ENCODE assay signal across 8 cellular contexts in genomic region chr2:53970095-53970897, GRCh38. TPM values are rescaled to one million over a fixed set of nuclear protein-coding genes. Genes with fewer than 3 reads are reported as not detected.
DNase-seq lines count a peak whose midpoint lies in the region; ATAC-seq and TF ChIP-seq lines count a peak whose summit lies in the region.

No MANE protein-coding gene starts in this region.

- no peaks in the 10 kb centered on the region for H3K9me3 ChIP-seq in BE2C
- H3K9me3 ChIP-seq in OCI-LY1 (ENCODE audit: low read length), result no peaks in the 10 kb centered on the region

- H3K4me1 Mint-ChIP-seq in activated naive CD4-positive, alpha-beta T cell treated with anti-CD3 and anti-CD28 coated beads, Interleukin-2, amount 50 U/mL, for 24 hours, result peaks cover 60% of the 10 kb centered on the region

- H3K79me2 ChIP-seq in OCI-LY1 (ENCODE audit: insufficient read depth, low read length), result peaks cover 59% of the 10 kb centered on the region

- peak overlapping the region; percentile 85 for H3K4me2 ChIP-seq in OCI-LY1 (ENCODE audit: low read length)

- H3K27ac ChIP-seq in OCI-LY1 (ENCODE audit: low read depth, low read length, poor library complexity, severe bottlenecking), result peak overlapping the region; percentile 73

- H2AFZ ChIP-seq in OCI-LY1 (ENCODE audit: low read length), result no peak overlapping the region

- H4K20me1 ChIP-seq in OCI-LY1 (ENCODE audit: insufficient read depth, low read length), result no peaks in the 10 kb centered on the region

- H3K36me3 ChIP-seq in BE2C (no peaks in the 10 kb centered on the region), OCI-LY1 (ENCODE audit: insufficient read depth, low read length) (peaks cover 19% of the 10 kb centered on the region)

- peak overlapping the region; percentile 94 for H3K9ac ChIP-seq in OCI-LY1 (ENCODE audit: low read length)

- H3K9me3 Mint-ChIP-seq in activated naive CD4-positive, alpha-beta T cell treated with anti-CD3 and anti-CD28 coated beads, Interleukin-2, amount 50 U/mL, for 24 hours, result no peaks in the 10 kb centered on the region

- no peaks in the 10 kb centered on the region for H3K27me3 ChIP-seq in BE2C
- no peaks in the 10 kb centered on the region for H3K27me3 ChIP-seq in OCI-LY1 (ENCODE audit: insufficient read depth, low read length)

- H3F3A ChIP-seq in OCI-LY1 (ENCODE audit: insufficient read depth, low read length), result no peaks in the 10 kb centered on the region; the same call in 1 of the 2 replicates

- intact Hi-C loops in head of caudate nucleus (cut with DNase I), result loop anchor here (10.0 kb wide), 2 partner anchors 65 to 115 kb away; no protein-coding TSS in a partner anchor

- H3K4me3 ChIP-seq in BE2C (ENCODE audit: low read depth, low read length) (peak overlapping the region; percentile 93), OCI-LY1 (ENCODE audit: low read depth, low read length, poor library complexity, severe bottlenecking) (peak overlapping the region; percentile 84)

- H3K9me2 ChIP-seq in OCI-LY1 (ENCODE audit: low read depth, low read length), result no peaks in the 10 kb centered on the region

- TF ChIP-seq CTCF in BE2C (IDR thresholded peaks at IDR 0.05; ENCODE audit: low read depth, low read length) (no peak), OCI-LY1 (IDR thresholded peaks at IDR 0.05; ENCODE audit: low read length) (no peak), omental fat pad (IDR thresholded peaks at IDR 0.05) (no peak)

- peak overlapping the region; percentile 98 for H3K27ac Mint-ChIP-seq in activated naive CD4-positive, alpha-beta T cell treated with anti-CD3 and anti-CD28 coated beads, Interleukin-2, amount 50 U/mL, for 24 hours

- DNase-seq in BE2C, result peak; percentile 20
- DNase-seq in head of caudate nucleus, result peak in 38 of 42 donors; percentile 17 to 71 (median 45)
- DNase-seq in omental fat pad (ENCODE audit: low spot score), result no peak
- DNase-seq in KG1 (lab: John Stamatoyannopoulos, UW), result no peak

- peaks cover 12% of the 10 kb centered on the region for H3K36me3 Mint-ChIP-seq in activated naive CD4-positive, alpha-beta T cell treated with anti-CD3 and anti-CD28 coated beads, Interleukin-2, amount 50 U/mL, for 24 hours

- H3K4me3 Mint-ChIP-seq in activated naive CD4-positive, alpha-beta T cell treated with anti-CD3 and anti-CD28 coated beads, Interleukin-2, amount 50 U/mL, for 24 hours, result peak overlapping the region; percentile 90

- H3K4me1 ChIP-seq in BE2C (no peaks in the 10 kb centered on the region), OCI-LY1 (ENCODE audit: insufficient read depth, low read length, severe bottlenecking) (peaks cover 39% of the 10 kb centered on the region)

- no peaks in the 10 kb centered on the region for H3K27me3 Mint-ChIP-seq in activated naive CD4-positive, alpha-beta T cell treated with anti-CD3 and anti-CD28 coated beads, Interleukin-2, amount 50 U/mL, for 24 hours

- ATAC-seq in GM18867 (IDR thresholded peaks at IDR 0.05; ENCODE audit: unreplicated experiment) (peak; percentile 32), HG03064 (IDR thresholded peaks at IDR 0.05; ENCODE audit: low read depth, unreplicated experiment) (peak; percentile 28), omental fat pad (ENCODE audit: low FRiP score) (peak; percentile 43)

RNA-seq across cellular contexts. Expression of gene PSME4, which starts 0.5 kb away (rescaled TPM):
- 13.7 TPM for polyA plus RNA-seq in BE2C (2012; ENCODE audit: insufficient read depth, insufficient read length, low read depth)
- 10 to 100 TPM; 35.8 to 97.9 (median 45.5) TPM for total RNA-seq in omental fat pad

Comparison
In these comparisons a context has a peak if more than half of its experiments do, and no peak if none do; other contexts are left out.
1. DNase-seq: peak in BE2C (single experiment) and head of caudate nucleus (38 of 42); none in omental fat pad (single experiment) and KG1 (single experiment).
2. Peak in every context shown above with its lines, with median percentiles within 50 percentile points of each other: ATAC-seq.